ENCODE assay signal across 9 cellular contexts in the genomic region with DNA sequence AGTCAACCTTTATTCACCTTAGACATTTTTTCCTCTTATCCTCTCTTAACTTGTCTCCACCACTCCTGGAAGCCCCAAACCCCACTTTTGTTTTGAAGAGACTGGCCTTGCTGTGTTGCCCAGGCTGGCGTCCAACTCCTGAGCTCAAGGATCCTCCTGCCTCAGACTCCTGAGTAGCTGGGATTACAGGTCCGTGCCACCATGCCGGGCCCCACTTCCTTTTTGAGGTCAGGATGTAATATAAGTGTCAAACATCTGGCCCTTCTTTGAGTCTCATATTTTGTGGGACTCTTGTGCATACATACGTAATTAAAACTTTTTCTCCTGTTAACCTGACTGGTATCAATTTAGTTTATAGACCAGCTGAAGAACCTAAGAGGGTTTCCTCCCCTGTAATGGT. TPM values are rescaled to one million over a fixed set of nuclear protein-coding genes. Genes with fewer than 3 reads are reported as not detected.
DNase-seq lines count a peak whose midpoint lies in the region; ATAC-seq and TF ChIP-seq lines count a peak whose summit lies in the region.
"Had no signal": no experiment of that assay in that cellular context is flagged by ENCODE, and none has a peak within 500 bp of the region (broad histone marks: within the 10 kb centered on the region; RNA-seq: fewer than 3 reads in every experiment).

No MANE protein-coding gene starts in this region.

- peak overlapping the region; percentile 98 for H3K27ac Mint-ChIP-seq in activated CD4-positive, alpha-beta T cell treated with anti-CD3 and anti-CD28 coated beads, Interleukin-2, amount 10 ng/mL, durations not matched to agents 24 days and 14 days
- H3K27ac Mint-ChIP-seq in chondrocyte (ENCODE audit: unreplicated experiment) = peak overlapping the region; percentile 99

- H3K9me3 Mint-ChIP-seq in activated CD4-positive, alpha-beta T cell treated with anti-CD3 and anti-CD28 coated beads, Interleukin-2, amount 10 ng/mL, durations not matched to agents 24 days and 14 days = no peaks in the 10 kb centered on the region
- H3K9me3 Mint-ChIP-seq in chondrocyte (ENCODE audit: low read depth) = no peaks in the 10 kb centered on the region

- whole genome bisulfite sequencing in aorta, 2 donors = 86% methylated on average over 4 of the region's 4 CpGs

- H3K4me1 Mint-ChIP-seq in activated CD4-positive, alpha-beta T cell treated with anti-CD3 and anti-CD28 coated beads, Interleukin-2, amount 10 ng/mL, durations not matched to agents 24 days and 14 days = peaks cover 52% of the 10 kb centered on the region
- H3K4me1 Mint-ChIP-seq in chondrocyte (ENCODE audit: low read depth) = peaks cover 21% of the 10 kb centered on the region

- H2AFZ ChIP-seq in OCI-LY1 (ENCODE audit: low read length) = no peak overlapping the region

- peak; percentile 73 for DNase-seq in activated CD4-positive, alpha-beta T cell treated with anti-CD3 and anti-CD28 coated beads, Interleukin-2, amount 10 ng/mL, durations not matched to agents 24 days and 14 days
- DNase-seq in activated CD4-positive, alpha-beta T cell treated with anti-CD3 and anti-CD28 coated beads for 4 hours = no peak
- DNase-seq in chondrocyte (ENCODE audit: low spot score) = no peak
- DNase-seq in stimulated activated naive CD8-positive, alpha-beta T cell treated with anti-CD3 and anti-CD28 coated beads, Interleukin-15, Interleukin-2, amounts not matched to agents 100 U/mL and 50 U/mL, for 24 hours = peak; percentile 21
- DNase-seq in SK-N-DZ (ENCODE audit: low spot score) = no peak
- no peak for DNase-seq in aorta
- DNase-seq: KG1 had no signal

- H3K27ac ChIP-seq in OCI-LY1 (ENCODE audit: low read depth, low read length, poor library complexity, severe bottlenecking) (peak overlapping the region; percentile 89), aorta (ENCODE audit: low read depth in 1 of 2, low read length in 2 of 2) (no peak overlapping the region)

- H3K4me1 ChIP-seq in OCI-LY1 (ENCODE audit: insufficient read depth, low read length, severe bottlenecking) (peaks cover 36% of the 10 kb centered on the region), aorta (ENCODE audit: control insufficient read depth in 1 of 2, insufficient read depth in 2 of 2, low read length in 2 of 2) (no peaks in the 10 kb centered on the region)

- H4K20me1 ChIP-seq in OCI-LY1 (ENCODE audit: insufficient read depth, low read length) = no peaks in the 10 kb centered on the region

- H3K27me3 Mint-ChIP-seq in activated CD4-positive, alpha-beta T cell treated with anti-CD3 and anti-CD28 coated beads, Interleukin-2, amount 10 ng/mL, durations not matched to agents 24 days and 14 days = no peaks in the 10 kb centered on the region
- no peaks in the 10 kb centered on the region for H3K27me3 Mint-ChIP-seq in chondrocyte (ENCODE audit: low read depth)

- H3K27me3 ChIP-seq in OCI-LY1 (ENCODE audit: insufficient read depth, low read length) (no peaks in the 10 kb centered on the region), aorta (ENCODE audit: control insufficient read depth in 1 of 2, insufficient read depth in 2 of 2, low read length in 1 of 2) (no peaks in the 10 kb centered on the region)

- intact Hi-C loops in activated CD4-positive, alpha-beta T cell treated with anti-CD3 and anti-CD28 coated beads, Interleukin-2, amount 10 ng/mL, durations not matched to agents 24 days and 14 days (cut with micrococcal nuclease) = loop anchor here (1.0 to 10.0 kb wide), 6 partner anchors 128 to 1719 kb away; partner anchors contain the start of genes CD164, CEP57L1, REV3L and ZBTB24
- intact Hi-C loops in aorta (cut with DNase I) = loop anchor here (5.0 to 10.0 kb wide), 3 partner anchors 134 to 141 kb away; partner anchors contain the start of gene GTF3C6 (in 2 of the 2)

- H3K4me3 ChIP-seq in OCI-LY1 (ENCODE audit: low read depth, low read length, poor library complexity, severe bottlenecking) (peak overlapping the region; percentile 93), aorta (ENCODE audit: low read length in 2 of 2) (no peak overlapping the region)

- H3K9me2 ChIP-seq in OCI-LY1 (ENCODE audit: low read depth, low read length) = no peaks in the 10 kb centered on the region

- H3K9me3 ChIP-seq in OCI-LY1 (ENCODE audit: low read length) (no peaks in the 10 kb centered on the region), aorta (ENCODE audit: control insufficient read depth, low read length) (no peaks in the 10 kb centered on the region)

- H3K4me3 Mint-ChIP-seq in activated CD4-positive, alpha-beta T cell treated with anti-CD3 and anti-CD28 coated beads, Interleukin-2, amount 10 ng/mL, durations not matched to agents 24 days and 14 days = peak overlapping the region; percentile 98
- peak overlapping the region; percentile 99 for H3K4me3 Mint-ChIP-seq in chondrocyte (ENCODE audit: unreplicated experiment)

- H3K36me3 ChIP-seq in OCI-LY1 (ENCODE audit: insufficient read depth, low read length) = no peaks in the 10 kb centered on the region
- H3K36me3 ChIP-seq in aorta (ENCODE audit: control insufficient read depth in 1 of 2, insufficient read depth in 2 of 2, low read length in 1 of 2) = no peaks in the 10 kb centered on the region

- ATAC-seq in stimulated activated naive CD8-positive, alpha-beta T cell treated with anti-CD3 and anti-CD28 coated beads, Interleukin-15, Interleukin-2, amounts not matched to agents 100 U/mL and 50 U/mL, for 24 hours = no peak
- ATAC-seq in HG03108 (IDR thresholded peaks at IDR 0.05; ENCODE audit: unreplicated experiment) = no peak
- no peak for ATAC-seq in aorta (ENCODE audit: low FRiP score)

- peak overlapping the region; percentile 83 for H3K4me2 ChIP-seq in OCI-LY1 (ENCODE audit: low read length)

- no peak for TF ChIP-seq CTCF in OCI-LY1 (IDR thresholded peaks at IDR 0.05; ENCODE audit: low read length)
- no peak for TF ChIP-seq CTCF in chondrocyte (IDR thresholded peaks at IDR 0.05)

- peak overlapping the region; percentile 78; the same call in 1 of the 2 replicates for H3K9ac ChIP-seq in OCI-LY1 (ENCODE audit: low read length)

- H3K36me3 Mint-ChIP-seq in activated CD4-positive, alpha-beta T cell treated with anti-CD3 and anti-CD28 coated beads, Interleukin-2, amount 10 ng/mL, durations not matched to agents 24 days and 14 days (ENCODE audit: low read depth) = peaks cover 2% of the 10 kb centered on the region
- H3K36me3 Mint-ChIP-seq in chondrocyte (ENCODE audit: low read depth) = peaks cover 1% of the 10 kb centered on the region

- peaks cover 2% of the 10 kb centered on the region for H3F3A ChIP-seq in OCI-LY1 (ENCODE audit: insufficient read depth, low read length)

- H3K79me2 ChIP-seq in OCI-LY1 (ENCODE audit: insufficient read depth, low read length) = peaks cover 28% of the 10 kb centered on the region

RNA-seq across cellular contexts. Expression of gene CDK19, which starts 1.4 kb away (rescaled TPM):
- 13.0 and 15.7 TPM in 2 replicates for total RNA-seq in activated CD4-positive, alpha-beta T cell treated with anti-CD3 and anti-CD28 coated beads, Interleukin-2, amount 10 ng/mL, durations not matched to agents 24 days and 14 days
- total RNA-seq in chondrocyte (13.9 to 21.6 TPM (median 19.7 TPM) in 3 replicates), aorta (10 to 100 TPM; 19.5 to 22.4 TPM)
- polyA plus RNA-seq in SK-N-DZ (2014; cell fraction: cytosol; rRNA removed) = 23.1 and 27.4 TPM in 2 replicates
- polyA plus RNA-seq in SK-N-DZ (2014; cell fraction: nucleus; rRNA removed) = 24.4 and 25.8 TPM in 2 replicates
- 1 to 10 TPM; 5.4 to 6.2 TPM for polyA plus RNA-seq in aorta

RNA-seq across cellular contexts. Expression of gene AMD1, which starts 57.9 kb away (rescaled TPM):
- 108 and 113 TPM in 2 replicates for total RNA-seq in activated CD4-positive, alpha-beta T cell treated with anti-CD3 and anti-CD28 coated beads, Interleukin-2, amount 10 ng/mL, durations not matched to agents 24 days and 14 days
- total RNA-seq in chondrocyte = 31.1 to 47.0 TPM (median 32.7 TPM) in 3 replicates
- polyA plus RNA-seq in SK-N-DZ (2014; cell fraction: cytosol; rRNA removed) = 72.1 and 95.1 TPM in 2 replicates
- 53.0 and 56.6 TPM in 2 replicates for polyA plus RNA-seq in SK-N-DZ (2014; cell fraction: nucleus; rRNA removed)
- 10 to 100 TPM; 37.8 to 55.1 TPM for total RNA-seq in aorta
- 10 to 100 TPM; 18.3 to 55.6 TPM for polyA plus RNA-seq in aorta

Comparison
In these comparisons a context has a peak if more than half of its experiments do, and no peak if none do; other contexts are left out.
1. DNase-seq: peak in activated CD4-positive, alpha-beta T cell treated with anti-CD3 and anti-CD28 coated beads, Interleukin-2, amount 10 ng/mL, durations not matched to agents 24 days and 14 days (single experiment) and stimulated activated naive CD8-positive, alpha-beta T cell treated with anti-CD3 and anti-CD28 coated beads, Interleukin-15, Interleukin-2, amounts not matched to agents 100 U/mL and 50 U/mL, for 24 hours (single experiment); none in activated CD4-positive, alpha-beta T cell treated with anti-CD3 and anti-CD28 coated beads for 4 hours (0 of 2), chondrocyte (single experiment), SK-N-DZ (single experiment) and aorta (0 of 2).